In genomic region chr19:9640956-9641355, GRCh38 we compare ENCODE assay signal across 24 cellular contexts.
"Had no signal": no experiment of that assay in that cellular context is flagged by ENCODE, and none has a peak within 500 bp of the region (broad histone marks: within the 10 kb centered on the region; RNA-seq: fewer than 3 reads in every experiment).

No MANE protein-coding gene starts in this region.

- H3K9me3 Mint-ChIP-seq: neural progenitor cell had no signal

- H3K4me1 Mint-ChIP-seq: memory B cell, mesothelial cell of epicardium, neural progenitor cell had no signal

- H3K27me3 Mint-ChIP-seq: memory B cell; naive B cell; natural killer cell treated with Interleukin-12 subunit alpha and Interleukin-12 subunit beta and Interleukin-15 and Interleukin-18, amount 100 ng/mL, for 72 hours; progenitor cell of endocrine pancreas; stimulated activated naive B cell treated with anti-CD40 and anti-IgM and Interleukin-4, amounts not matched to agents 10 μg/mL and 1 μg/mL and 100 μg/mL, for 72 hours; stimulated activated naive CD8-positive, alpha-beta T cell treated with anti-CD3 and anti-CD28 coated beads, Interleukin-15, Interleukin-2, amounts not matched to agents 100 ng/mL and 50 ng/mL, for 24 hours had no signal

- H3K36me3 ChIP-seq: neural progenitor cell, right lobe of liver had no signal

- H3K4me3 Mint-ChIP-seq: memory B cell; mesothelial cell of epicardium; naive B cell; natural killer cell treated with Interleukin-12 subunit alpha and Interleukin-12 subunit beta and Interleukin-15 and Interleukin-18, amount 100 ng/mL, for 72 hours; neural progenitor cell; stimulated activated naive B cell treated with anti-CD40 and anti-IgM and Interleukin-4, amounts not matched to agents 10 μg/mL and 1 μg/mL and 100 μg/mL, for 72 hours; stimulated activated naive CD8-positive, alpha-beta T cell treated with anti-CD3 and anti-CD28 coated beads, Interleukin-15, Interleukin-2, amounts not matched to agents 100 ng/mL and 50 ng/mL, for 24 hours had no signal

- H3K27ac Mint-ChIP-seq: memory B cell; mesothelial cell of epicardium; natural killer cell treated with Interleukin-12 subunit alpha and Interleukin-12 subunit beta and Interleukin-15 and Interleukin-18, amount 100 ng/mL, for 72 hours; neural progenitor cell; progenitor cell of endocrine pancreas; stimulated activated naive B cell treated with anti-CD40 and anti-IgM and Interleukin-4, amounts not matched to agents 10 μg/mL and 1 μg/mL and 100 μg/mL, for 72 hours; stimulated activated naive CD8-positive, alpha-beta T cell treated with anti-CD3 and anti-CD28 coated beads, Interleukin-15, Interleukin-2, amounts not matched to agents 100 ng/mL and 50 ng/mL, for 24 hours had no signal

- H3K27me3 ChIP-seq: dorsolateral prefrontal cortex, neural progenitor cell, right lobe of liver, tibial nerve, upper lobe of left lung had no signal

- ATAC-seq: left lobe of liver; mucosa of descending colon; natural killer cell treated with Interleukin-12 subunit alpha and Interleukin-12 subunit beta and Interleukin-15 and Interleukin-18, amount 100 ng/mL, for 72 hours; right lobe of liver; stimulated activated naive B cell treated with anti-CD40 and anti-IgM and Interleukin-4, amounts not matched to agents 10 μg/mL and 1 μg/mL and 100 μg/mL, for 72 hours had no signal

- DNase-seq: dorsolateral prefrontal cortex; effector CD4-positive, alpha-beta T cell; mucosa of descending colon; naive B cell; right lobe of liver; small intestine; stimulated activated CD4-positive, alpha-beta T cell treated with anti-CD3 and anti-CD28 coated beads, Interleukin-15, amount 100 ng/mL, for 24 hours; stimulated activated CD4-positive, alpha-beta T cell treated with anti-CD3 and anti-CD28 coated beads, Interleukin-2, amount 100 ng/mL, for 48 hours; stimulated activated naive B cell treated with anti-CD40 and anti-IgM and Interleukin-4, amounts not matched to agents 10 μg/mL and 1 μg/mL and 100 μg/mL, for 72 hours; upper lobe of left lung had no signal

- FAIRE-seq: colon, frontal cortex, keratinocyte, small intestine, urothelium cell line had no signal

- H3K4me3 ChIP-seq: dorsolateral prefrontal cortex, lung, mucosa of descending colon, neural progenitor cell, right lobe of liver, thoracic aorta, tibial nerve, upper lobe of left lung had no signal
